In genomic region chr3:52897130-52898109, GRCh38 we compare ENCODE assay signal across 8 cellular contexts. TPM values are rescaled to one million over a fixed set of nuclear protein-coding genes. Genes with fewer than 3 reads are reported as not detected.
DNase-seq lines count a peak whose midpoint lies in the region; FAIRE-seq and TF ChIP-seq lines count a peak whose summit lies in the region.

STIMATE (minus strand) TSS chr3:52897548; CDS start chr3:52897450, 98 bp downstream.

- in situ Hi-C loops in G401 (cut with HindIII; ENCODE audit: low sequenced_read_pairs): no loop called here

- peak; percentile 83 for TF ChIP-seq POLR2A in H54 (IDR thresholded peaks at IDR 0.05; ENCODE audit: low read depth, low read length)

- H3K9me3 ChIP-seq in SJCRH30 (replicated peaks) (no peaks in the 10 kb centered on the region), neuron (ENCODE audit: low read length) (no peaks in the 10 kb centered on the region)

- FAIRE-seq in H54 (lab: Jason Lieb, UNC): no peak

- peak within 1 kb of the TSS; percentile 70 for H3K4me3 ChIP-seq in SJCRH30
- H3K4me3 ChIP-seq in neuron (ENCODE audit: low read length): peak within 1 kb of the TSS; percentile 62

- no peaks in the 10 kb centered on the region for H3K27me3 ChIP-seq in SJCRH30
- no peaks in the 10 kb centered on the region for H3K27me3 ChIP-seq in neuron (ENCODE audit: insufficient read depth, low read length)

- DNase-seq in G401 (ENCODE audit: low spot score): peak; percentile 90
- DNase-seq in H54 (ENCODE audit: insufficient read length, low spot score): peak; percentile 92
- DNase-seq in LoVo (ENCODE audit: low spot score): peak; percentile 91
- peak; percentile 82 for DNase-seq in SJCRH30
- DNase-seq in activated gamma-delta T cell treated with anti-CD3 and anti-CD28 coated beads, Interleukin-2, amount 50 U/mL, for 16 hours (ENCODE audit: low read depth): peak; percentile 68
- DNase-seq in foreskin melanocyte: peak; percentile 63
- DNase-seq in stromal cell of bone marrow (ENCODE audit: low read depth): peak; percentile 68

- H2AFZ ChIP-seq in neuron (ENCODE audit: low read depth, low read length): peak within 1 kb of the TSS; percentile 96

- no peaks in the 10 kb centered on the region for H3K4me1 ChIP-seq in SJCRH30
- peaks cover 9% of the 10 kb centered on the region for H3K4me1 ChIP-seq in neuron (ENCODE audit: insufficient read depth, low read length)

- no peak within 1 kb of the TSS for H3K27ac ChIP-seq in SJCRH30

- H3K36me3 ChIP-seq in SJCRH30: no peaks in the 10 kb centered on the region
- no peaks in the 10 kb centered on the region for H3K36me3 ChIP-seq in neuron (ENCODE audit: insufficient read depth, low read length)

RNA-seq across cellular contexts. Expression of gene STIMATE, which starts in this region (rescaled TPM):
- 6.4 and 8.9 TPM in 2 replicates for total RNA-seq in G401 (2014; rRNA removed; shearing (Covaris generic))
- total RNA-seq in SJCRH30 (2014; rRNA removed; shearing (Covaris generic)): 12.1 and 14.7 TPM in 2 replicates
